Comparison of ENCODE assay signal across 19 cellular contexts in the genomic region with DNA sequence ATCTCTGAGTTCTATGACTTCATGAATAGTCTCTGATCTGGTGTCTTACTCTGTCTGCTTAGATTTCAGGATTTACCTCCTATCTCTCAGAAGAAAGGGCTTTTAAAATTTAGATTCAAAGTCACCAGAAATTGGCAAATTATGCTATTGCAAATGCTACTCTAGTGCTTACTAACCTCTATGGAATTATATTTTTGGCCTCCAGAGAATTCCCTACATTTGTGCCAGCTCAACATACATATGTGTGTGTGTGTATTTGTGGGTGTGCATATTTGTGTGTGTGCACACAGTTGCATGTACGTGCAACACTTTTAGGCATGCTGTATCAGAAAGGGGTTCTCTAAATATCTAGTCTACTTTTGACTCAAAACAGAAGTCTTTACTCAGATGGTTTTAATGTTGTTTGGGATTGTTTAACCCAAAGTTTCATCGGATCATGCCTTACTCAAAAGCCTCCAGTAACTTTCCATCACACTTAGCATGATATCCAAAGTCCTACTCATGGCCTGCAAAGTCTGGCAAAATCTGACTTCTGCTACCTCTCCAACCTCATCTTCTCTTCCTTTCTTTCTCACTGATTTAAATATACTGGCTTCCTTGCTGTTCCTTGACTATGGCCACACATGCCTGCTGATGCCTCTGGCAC.
"Had no signal": no experiment of that assay in that cellular context is flagged by ENCODE, and none has a peak within 500 bp of the region (broad histone marks: within the 10 kb centered on the region; RNA-seq: fewer than 3 reads in every experiment).

No MANE protein-coding gene starts in this region.

- H3K9me3 Mint-ChIP-seq: activated T-helper 17 cell treated with anti-CD3 and anti-CD28 coated beads, Interleukin-2, amount 50 U/mL, for 72 hours; effector memory CD8-positive, alpha-beta T cell had no signal

- H3K36me3 Mint-ChIP-seq: naive thymus-derived CD4-positive, alpha-beta T cell had no signal

- H3K9me3 ChIP-seq: mucosa of descending colon, transverse colon, vagina had no signal

- H3K27ac Mint-ChIP-seq: activated naive CD8-positive, alpha-beta T cell treated with anti-CD3 and anti-CD28 coated beads, Interleukin-2, amount 50 U/mL, for 24 hours; activated T-helper 17 cell treated with anti-CD3 and anti-CD28 coated beads, Interleukin-2, amount 50 U/mL, for 72 hours; effector memory CD8-positive, alpha-beta T cell; naive thymus-derived CD4-positive, alpha-beta T cell had no signal

- H3K4me3 ChIP-seq: left ventricle myocardium inferior, mucosa of descending colon, skin epidermis, transverse colon, vagina had no signal

- H3K4me1 Mint-ChIP-seq: activated naive CD8-positive, alpha-beta T cell treated with anti-CD3 and anti-CD28 coated beads, Interleukin-2, amount 50 U/mL, for 24 hours; activated T-helper 17 cell treated with anti-CD3 and anti-CD28 coated beads, Interleukin-2, amount 50 U/mL, for 72 hours; naive thymus-derived CD4-positive, alpha-beta T cell had no signal

- H3K36me3 ChIP-seq: left ventricle myocardium inferior, transverse colon, vagina had no signal

- DNase-seq: activated CD4-positive, alpha-beta T cell treated with anti-CD3 and anti-CD28 coated beads, Interleukin-2, amount 50 U/mL, for 4 hours; activated CD4-positive, CD25-positive, alpha-beta regulatory T cell treated with anti-CD3 and anti-CD28 coated beads, Interleukin-2, amount 50 U/mL, for 72 hours; activated naive CD4-positive, alpha-beta T cell treated with Interleukin-2 at 50 U/mL for 16 hours; activated naive CD8-positive, alpha-beta T cell treated with anti-CD3 and anti-CD28 coated beads, Interleukin-2, amount 50 U/mL, for 24 hours; dermis blood vessel endothelial cell; effector memory CD8-positive, alpha-beta T cell; hippocampal formation; kidney; left ventricle myocardium inferior; mucosa of descending colon; naive thymus-derived CD4-positive, alpha-beta T cell; stimulated activated CD4-positive, alpha-beta T cell treated with anti-CD3 and anti-CD28 coated beads, Interleukin-4, amount 100 ng/mL, for 4 hours; stimulated activated CD8-positive, alpha-beta memory T cell treated with anti-CD3 and anti-CD28 coated beads, Interleukin-4, amount 100 ng/mL, for 48 hours; stimulated activated naive CD8-positive, alpha-beta T cell treated with anti-CD3 and anti-CD28 coated beads, Interleukin-15, Interleukin-2, amounts not matched to agents 100 U/mL and 50 U/mL, for 24 hours; transverse colon had no signal

- FAIRE-seq: bronchial epithelial cell, kidney had no signal

- H3K27me3 ChIP-seq: transverse colon, vagina had no signal

- H3K4me3 Mint-ChIP-seq: activated naive CD8-positive, alpha-beta T cell treated with anti-CD3 and anti-CD28 coated beads, Interleukin-2, amount 50 U/mL, for 24 hours; activated T-helper 17 cell treated with anti-CD3 and anti-CD28 coated beads, Interleukin-2, amount 50 U/mL, for 72 hours; effector memory CD8-positive, alpha-beta T cell; naive thymus-derived CD4-positive, alpha-beta T cell had no signal

- H3K27ac ChIP-seq: left ventricle myocardium inferior, transverse colon, vagina had no signal

- H3K4me1 ChIP-seq: left ventricle myocardium inferior, transverse colon, vagina had no signal
